Comparison of ENCODE assay signal across 8 cellular contexts in genomic region chr3:126522363-126522788, GRCh38. TPM values are rescaled to one million over a fixed set of nuclear protein-coding genes. Genes with fewer than 3 reads are reported as not detected.
DNase-seq lines count a peak whose midpoint lies in the region; ATAC-seq and TF ChIP-seq lines count a peak whose summit lies in the region.

No MANE protein-coding gene starts in this region.

- no peaks in the 10 kb centered on the region for H3K9me3 ChIP-seq in endodermal cell (ENCODE audit: control insufficient read depth, low read length)

- CTCF ChIA-PET in activated CD8-positive, alpha-beta T cell treated with anti-CD3 and anti-CD28 coated beads for 36 hours (lab: Charles Lee) = interaction anchor here (0.6 to 2.4 kb wide), 27 partner anchors 8 to 1025 kb away, joined by 3 to 19 read pairs (median 4); partner anchors contain the start of genes C3orf22 and PLXNA1

- H3K27me3 ChIP-seq in endodermal cell (ENCODE audit: control insufficient read depth, insufficient read depth, low read length, poor library complexity, severe bottlenecking) = peaks cover 27% of the 10 kb centered on the region

- DNase-seq in A172 (ENCODE audit: low spot score) (peak; percentile 40), GM10266 (ENCODE audit: extremely low spot score) (peak; percentile 83), NCI-H2196 (lab: John Stamatoyannopoulos, UW; ENCODE audit: unreplicated experiment) (peak; percentile 82), endodermal cell (peak; percentile 90), mesothelial cell of epicardium (ENCODE audit: low spot score in 2 of 2, unreplicated experiment in 2 of 2) (peak in 1 of 2 experiments; percentile 79)
- DNase-seq in activated CD8-positive, alpha-beta T cell treated with anti-CD3 and anti-CD28 coated beads for 36 hours = peak; percentile 47
- peak; percentile 44 to 69 for DNase-seq in stimulated activated effector memory CD8-positive, alpha-beta T cell treated with anti-CD3 and anti-CD28 coated beads, Interleukin-12 subunit alpha, Interleukin-12 subunit beta, amount 100 ng/mL, for 72 hours (ENCODE audit: low spot score in 2 of 2)

- no peaks in the 10 kb centered on the region for H3K9me3 Mint-ChIP-seq in activated CD8-positive, alpha-beta T cell treated with anti-CD3 and anti-CD28 coated beads for 36 hours
- H3K9me3 Mint-ChIP-seq in endodermal cell = no peaks in the 10 kb centered on the region
- no peaks in the 10 kb centered on the region for H3K9me3 Mint-ChIP-seq in mesothelial cell of epicardium
- no peaks in the 10 kb centered on the region for H3K9me3 Mint-ChIP-seq in stimulated activated effector memory CD8-positive, alpha-beta T cell treated with anti-CD3 and anti-CD28 coated beads, Interleukin-12 subunit alpha, Interleukin-12 subunit beta, amount 100 ng/mL, for 72 hours

- POLR2A ChIA-PET in activated CD8-positive, alpha-beta T cell treated with anti-CD3 and anti-CD28 coated beads for 36 hours (lab: Charles Lee) = no interaction called here

- no peaks in the 10 kb centered on the region for H3K36me3 Mint-ChIP-seq in activated CD8-positive, alpha-beta T cell treated with anti-CD3 and anti-CD28 coated beads for 36 hours (ENCODE audit: low read depth)
- H3K36me3 Mint-ChIP-seq in endodermal cell (ENCODE audit: low read depth) (no peaks in the 10 kb centered on the region), mesothelial cell of epicardium (no peaks in the 10 kb centered on the region)
- H3K36me3 Mint-ChIP-seq in stimulated activated effector memory CD8-positive, alpha-beta T cell treated with anti-CD3 and anti-CD28 coated beads, Interleukin-12 subunit alpha, Interleukin-12 subunit beta, amount 100 ng/mL, for 72 hours = no peaks in the 10 kb centered on the region

- H3K27ac Mint-ChIP-seq in activated CD8-positive, alpha-beta T cell treated with anti-CD3 and anti-CD28 coated beads for 36 hours = no peak overlapping the region
- no peak overlapping the region for H3K27ac Mint-ChIP-seq in endodermal cell
- H3K27ac Mint-ChIP-seq in mesothelial cell of epicardium = no peak overlapping the region
- no peak overlapping the region for H3K27ac Mint-ChIP-seq in stimulated activated effector memory CD8-positive, alpha-beta T cell treated with anti-CD3 and anti-CD28 coated beads, Interleukin-12 subunit alpha, Interleukin-12 subunit beta, amount 100 ng/mL, for 72 hours

- H3K36me3 ChIP-seq in endodermal cell (ENCODE audit: control insufficient read depth, insufficient read depth, low read length) = no peaks in the 10 kb centered on the region

- no peaks in the 10 kb centered on the region for H3K4me1 Mint-ChIP-seq in activated CD8-positive, alpha-beta T cell treated with anti-CD3 and anti-CD28 coated beads for 36 hours (ENCODE audit: low read depth)
- peaks cover 11% of the 10 kb centered on the region for H3K4me1 Mint-ChIP-seq in endodermal cell
- H3K4me1 Mint-ChIP-seq in mesothelial cell of epicardium = no peaks in the 10 kb centered on the region
- H3K4me1 Mint-ChIP-seq in stimulated activated effector memory CD8-positive, alpha-beta T cell treated with anti-CD3 and anti-CD28 coated beads, Interleukin-12 subunit alpha, Interleukin-12 subunit beta, amount 100 ng/mL, for 72 hours = peaks cover 4% of the 10 kb centered on the region

- 10% methylated on average over 6 of the region's 6 CpGs; no CpG with 5 or more reads in 1 of the 2 experiments for WGBS in endodermal cell (ENCODE audit: insufficient coverage in 1 of 2, insufficient read length in 1 of 2), 2 experiments

- peak; percentile 35 for ATAC-seq in activated CD8-positive, alpha-beta T cell treated with anti-CD3 and anti-CD28 coated beads for 36 hours
- ATAC-seq in stimulated activated effector memory CD8-positive, alpha-beta T cell treated with anti-CD3 and anti-CD28 coated beads, Interleukin-12 subunit alpha, Interleukin-12 subunit beta, amount 100 ng/mL, for 72 hours = no peak
- ATAC-seq in HG03354 (IDR thresholded peaks at IDR 0.05; ENCODE audit: poor library complexity, severe bottlenecking, unreplicated experiment) = no peak

- no peak overlapping the region for H3K9ac ChIP-seq in endodermal cell (ENCODE audit: extremely low read depth, low read length, poor library complexity, severe bottlenecking)

- peaks cover 7% of the 10 kb centered on the region for H3K4me1 ChIP-seq in endodermal cell (ENCODE audit: control insufficient read depth, insufficient read depth, low read length)

- no peak overlapping the region for H3K4me3 Mint-ChIP-seq in activated CD8-positive, alpha-beta T cell treated with anti-CD3 and anti-CD28 coated beads for 36 hours
- H3K4me3 Mint-ChIP-seq in endodermal cell = no peak overlapping the region
- H3K4me3 Mint-ChIP-seq in mesothelial cell of epicardium = no peak overlapping the region
- H3K4me3 Mint-ChIP-seq in stimulated activated effector memory CD8-positive, alpha-beta T cell treated with anti-CD3 and anti-CD28 coated beads, Interleukin-12 subunit alpha, Interleukin-12 subunit beta, amount 100 ng/mL, for 72 hours = no peak overlapping the region

- no peak overlapping the region for H3K4me3 ChIP-seq in endodermal cell (ENCODE audit: low read length)

- intact Hi-C loops in activated CD8-positive, alpha-beta T cell treated with anti-CD3 and anti-CD28 coated beads for 36 hours (cut with micrococcal nuclease) = no loop called here

- H3K27ac ChIP-seq in endodermal cell (ENCODE audit: low read depth, low read length) = no peak overlapping the region

- TF ChIP-seq CTCF in GM10266 (IDR thresholded peaks at IDR 0.05; ENCODE audit: control insufficient read depth, insufficient read depth, low read depth, missing control alignments) (peak; percentile 94), endodermal cell (conservative IDR thresholded peaks at IDR 0.05) (peak; percentile 95), mesothelial cell of epicardium (IDR thresholded peaks at IDR 0.05; ENCODE audit: unreplicated experiment) (peak; percentile 100)
- peak; percentile 94 for TF ChIP-seq CTCF in activated CD8-positive, alpha-beta T cell treated with anti-CD3 and anti-CD28 coated beads for 36 hours (IDR thresholded peaks at IDR 0.05)

- peaks cover 11% of the 10 kb centered on the region for H3K27me3 Mint-ChIP-seq in activated CD8-positive, alpha-beta T cell treated with anti-CD3 and anti-CD28 coated beads for 36 hours
- H3K27me3 Mint-ChIP-seq in endodermal cell (ENCODE audit: insufficient read depth) = peaks cover 31% of the 10 kb centered on the region
- peaks cover 71% of the 10 kb centered on the region for H3K27me3 Mint-ChIP-seq in mesothelial cell of epicardium (ENCODE audit: low read depth)

RNA-seq across cellular contexts. Expression of gene CHST13, which starts 1.6 kb away (rescaled TPM):
- 0.26 TPM in 1 of 2 replicates, not detected in the other for total RNA-seq in A172 (2014; rRNA removed; shearing (Covaris generic))
- not detected for total RNA-seq in activated CD8-positive, alpha-beta T cell treated with anti-CD3 and anti-CD28 coated beads for 36 hours
- total RNA-seq in endodermal cell (1 to 10 TPM; 1.6 to 6.7 TPM), mesothelial cell of epicardium (not detected in 3 replicates)
- 0.64 TPM for polyA plus RNA-seq in endodermal cell (2013, experiment 1 of 2)
- polyA plus RNA-seq in endodermal cell (2013, experiment 2 of 2) = 0.37 TPM

RNA-seq across cellular contexts. Expression of gene UROC1, which starts 4.8 kb away (rescaled TPM):
- not detected in 2 replicates for total RNA-seq in A172 (2014; rRNA removed; shearing (Covaris generic))
- total RNA-seq in activated CD8-positive, alpha-beta T cell treated with anti-CD3 and anti-CD28 coated beads for 36 hours = not detected
- not detected for total RNA-seq in endodermal cell
- not detected for polyA plus RNA-seq in endodermal cell (2013, experiment 1 of 2)
- not detected for polyA plus RNA-seq in endodermal cell (2013, experiment 2 of 2)
- total RNA-seq in mesothelial cell of epicardium = 0.11 to 0.13 TPM in 2 of 3 replicates, not detected in the other

RNA-seq across cellular contexts. Expression of gene C3orf22, which starts 36.4 kb away (rescaled TPM):
- not detected in 2 replicates for total RNA-seq in A172 (2014; rRNA removed; shearing (Covaris generic))
- total RNA-seq in activated CD8-positive, alpha-beta T cell treated with anti-CD3 and anti-CD28 coated beads for 36 hours = not detected
- not detected for total RNA-seq in endodermal cell
- polyA plus RNA-seq in endodermal cell (2013, experiment 1 of 2) = not detected
- not detected for polyA plus RNA-seq in endodermal cell (2013, experiment 2 of 2)
- total RNA-seq in mesothelial cell of epicardium = 0.22 to 0.38 TPM in 2 of 3 replicates, not detected in the other

RNA-seq across cellular contexts. Expression of gene ZXDC, which starts 46.7 kb away (rescaled TPM):
- total RNA-seq in A172 (2014; rRNA removed; shearing (Covaris generic)) = 19.2 and 24.0 TPM in 2 replicates
- 10 to 100 TPM; 27.8 to 29.8 TPM for total RNA-seq in activated CD8-positive, alpha-beta T cell treated with anti-CD3 and anti-CD28 coated beads for 36 hours
- 10 to 100 TPM; 30.5 to 31.6 TPM for total RNA-seq in endodermal cell
- 22.5 TPM for polyA plus RNA-seq in endodermal cell (2013, experiment 1 of 2)
- 21.5 TPM for polyA plus RNA-seq in endodermal cell (2013, experiment 2 of 2)
- 33.3 to 34.2 TPM (median 33.7 TPM) in 3 replicates for total RNA-seq in mesothelial cell of epicardium
